Comparison of ENCODE assay signal across 17 cellular contexts in genomic region chr1:93489756-93490155, GRCh38. TPM values are rescaled to one million over a fixed set of nuclear protein-coding genes. Genes with fewer than 3 reads are reported as not detected.
A peak's percentile ranks its signal among the peaks of the same experiment; 100 is the strongest.
DNase-seq lines count a peak whose midpoint lies in the region; ATAC-seq, FAIRE-seq and TF ChIP-seq lines count a peak whose summit lies in the region.
"Had no signal": no experiment of that assay in that cellular context is flagged by ENCODE, and none has a peak within 500 bp of the region (broad histone marks: within the 10 kb centered on the region; RNA-seq: fewer than 3 reads in every experiment).

No MANE protein-coding gene starts in this region.

- FAIRE-seq in astrocyte (lab: Jason Lieb, UNC), result peak; percentile 64

- H3K27ac Mint-ChIP-seq in astrocyte (ENCODE audit: unreplicated experiment), result no peak overlapping the region
- no peak overlapping the region for H3K27ac Mint-ChIP-seq in stimulated activated naive CD8-positive, alpha-beta T cell treated with anti-CD3 and anti-CD28 coated beads, Interleukin-15, amount 100 ng/mL, for 72 hours
- H3K27ac Mint-ChIP-seq: HFFc6 had no signal

- peaks cover 87% of the 10 kb centered on the region for H4K20me1 ChIP-seq in SK-N-SH (ENCODE audit: insufficient read depth)
- H4K20me1 ChIP-seq in astrocyte (ENCODE audit: insufficient read depth, low read length), result peaks cover 72% of the 10 kb centered on the region
- no peaks in the 10 kb centered on the region for H4K20me1 ChIP-seq in fibroblast of lung (ENCODE audit: control insufficient read depth, extremely low read depth, insufficient read depth, low read length)

- H3K9me2 ChIP-seq in SK-N-SH, result no peaks in the 10 kb centered on the region

- CTCF ChIA-PET in SK-N-SH (lab: Yijun Ruan, JAX), result interaction anchor here (0.8 kb wide), 1 partner anchor 12 kb away, joined by 3 read pairs; no protein-coding TSS in a partner anchor

- H3K4me2 ChIP-seq in SK-N-SH (peak overlapping the region; percentile 23; the same call in 1 of the 2 replicates), astrocyte (ENCODE audit: low read length) (no peak overlapping the region), fibroblast of lung (ENCODE audit: extremely low read depth, insufficient read depth, low read length) (no peak overlapping the region)

- H3K4me3 ChIP-seq in SK-N-SH (ENCODE audit: low read depth in 2 of 2, low read length in 1 of 2) (no peak overlapping the region), astrocyte (ENCODE audit: insufficient read depth, low read depth, low read length) (no peak overlapping the region), fibroblast of lung (replicated peaks in 1 of 4; ENCODE audit: control extremely low read depth in 1 of 4, insufficient read depth in 1 of 4, low read depth in 3 of 4, low read length in 4 of 4) (no peak overlapping the region)

- no peak for TF ChIP-seq EP300 in SK-N-SH (IDR thresholded peaks at IDR 0.05; ENCODE audit: borderline replicate concordance in 1 of 2, low read depth in 1 of 2, low read length in 1 of 2)

- TF ChIP-seq CTCF in SK-N-SH (IDR thresholded peaks at IDR 0.05) (no peak), astrocyte (IDR thresholded peaks at IDR 0.05; ENCODE audit: insufficient read depth, low read depth, low read length) (no peak), fibroblast of lung (conservative IDR thresholded peaks at IDR 0.05 in 1 of 2, IDR thresholded peaks at IDR 0.05 in 1 of 2; ENCODE audit: low read depth in 1 of 2, low read length in 2 of 2) (no peak), GM10266 (IDR thresholded peaks at IDR 0.05; ENCODE audit: control insufficient read depth, insufficient read depth, low read depth, missing control alignments) (no peak)

- no peak for DNase-seq in SK-N-SH
- peak; percentile 46 for DNase-seq in astrocyte (ENCODE audit: low read depth)
- DNase-seq in fibroblast of lung (ENCODE audit: low read depth in 2 of 2), result peak; percentile 8 to 60
- DNase-seq in stromal cell of bone marrow (ENCODE audit: low read depth), result peak; percentile 9
- DNase-seq in GM10266 (ENCODE audit: extremely low spot score), result no peak
- no peak for DNase-seq in stimulated activated CD4-positive, alpha-beta T cell treated with anti-CD3 and anti-CD28 coated beads, Interleukin-4, amount 100 ng/mL, for 4 hours
- DNase-seq in stimulated activated naive CD8-positive, alpha-beta T cell treated with anti-CD3 and anti-CD28 coated beads, Interleukin-15, amount 100 ng/mL, for 72 hours, result no peak
- DNase-seq: Caco-2, DMS53, HFFc6, Karpas-422, NCI-H2029, NCI-H2171 treated with DMSO at 0.1 percent for 48 hours, NCI-H774 had no signal

- POLR2A ChIA-PET in SK-N-SH (lab: Yijun Ruan, JAX), result no interaction called here

- H2AFZ ChIP-seq in SK-N-SH (ENCODE audit: low read depth), result no peak overlapping the region
- no peak overlapping the region for H2AFZ ChIP-seq in astrocyte (ENCODE audit: low read depth, low read length)
- no peak overlapping the region for H2AFZ ChIP-seq in fibroblast of lung (ENCODE audit: low read length)

- ATAC-seq in SK-N-SH treated with all-trans-retinoic acid at 6 μM for 48 hours, result no peak
- ATAC-seq in stimulated activated naive CD8-positive, alpha-beta T cell treated with anti-CD3 and anti-CD28 coated beads, Interleukin-15, amount 100 ng/mL, for 72 hours, result no peak
- ATAC-seq: Right ventricle myocardium inferior had no signal

- H3K4me1 Mint-ChIP-seq in astrocyte (ENCODE audit: low read depth, unreplicated experiment), result peaks cover 18% of the 10 kb centered on the region
- H3K4me1 Mint-ChIP-seq in stimulated activated naive CD8-positive, alpha-beta T cell treated with anti-CD3 and anti-CD28 coated beads, Interleukin-15, amount 100 ng/mL, for 72 hours, result no peaks in the 10 kb centered on the region

- no peaks in the 10 kb centered on the region for H3K9me3 ChIP-seq in SK-N-SH
- H3K9me3 ChIP-seq in astrocyte (ENCODE audit: insufficient read depth, low read depth, low read length), result no peaks in the 10 kb centered on the region
- no peaks in the 10 kb centered on the region for H3K9me3 ChIP-seq in fibroblast of lung (ENCODE audit: control insufficient read depth, insufficient read depth, low read depth, low read length)
- H3K9me3 ChIP-seq: Caco-2 had no signal

- peak overlapping the region in 1 of 2 experiments; percentile 27; a peak in 1 of 4 replicates for H3K27ac ChIP-seq in SK-N-SH (ENCODE audit: low read depth in 2 of 2, low read length in 1 of 2)
- no peak overlapping the region for H3K27ac ChIP-seq in astrocyte (ENCODE audit: low read depth, low read length)
- H3K27ac ChIP-seq in fibroblast of lung (ENCODE audit: insufficient read depth, low read length), result no peak overlapping the region
- H3K27ac ChIP-seq: 22Rv1 had no signal

- H3K9me3 Mint-ChIP-seq in astrocyte (ENCODE audit: unreplicated experiment), result peaks cover 2% of the 10 kb centered on the region
- no peaks in the 10 kb centered on the region for H3K9me3 Mint-ChIP-seq in stimulated activated naive CD8-positive, alpha-beta T cell treated with anti-CD3 and anti-CD28 coated beads, Interleukin-15, amount 100 ng/mL, for 72 hours
- H3K9me3 Mint-ChIP-seq: HFFc6 had no signal

- TF ChIP-seq RAD21 in SK-N-SH (IDR thresholded peaks at IDR 0.05; ENCODE audit: low read length), result no peak

- peaks cover 12% of the 10 kb centered on the region for H3F3A ChIP-seq in SK-N-SH (replicated peaks; ENCODE audit: insufficient read depth)

- H3K79me2 ChIP-seq in SK-N-SH (ENCODE audit: insufficient read depth) (peaks cover 98% of the 10 kb centered on the region), astrocyte (ENCODE audit: insufficient read depth, low read length) (peaks cover 98% of the 10 kb centered on the region), fibroblast of lung (ENCODE audit: control insufficient read depth, insufficient read depth, low read length) (no peaks in the 10 kb centered on the region)

- H3K27me3 Mint-ChIP-seq in astrocyte (ENCODE audit: low read depth, unreplicated experiment), result no peaks in the 10 kb centered on the region
- peaks cover 10% of the 10 kb centered on the region for H3K27me3 Mint-ChIP-seq in stimulated activated naive CD8-positive, alpha-beta T cell treated with anti-CD3 and anti-CD28 coated beads, Interleukin-15, amount 100 ng/mL, for 72 hours

- no peaks in the 10 kb centered on the region for H3K36me3 ChIP-seq in SK-N-SH (replicated peaks in 1 of 2; ENCODE audit: control insufficient read depth in 1 of 2, insufficient read depth in 2 of 2, low read length in 1 of 2)
- no peaks in the 10 kb centered on the region for H3K36me3 ChIP-seq in astrocyte (ENCODE audit: insufficient read depth, low read length)
- no peaks in the 10 kb centered on the region for H3K36me3 ChIP-seq in fibroblast of lung (ENCODE audit: control insufficient read depth, insufficient read depth, low read length)

- H3K4me1 ChIP-seq in SK-N-SH (ENCODE audit: control insufficient read depth in 1 of 2, insufficient read depth in 2 of 2, low read depth in 1 of 2, low read length in 1 of 2) (peaks cover 0 to 4% of the 10 kb centered on the region in 2 experiments; a peak in 1 of 4 replicates), astrocyte (ENCODE audit: insufficient read depth, low read length) (no peaks in the 10 kb centered on the region), fibroblast of lung (ENCODE audit: control insufficient read depth, extremely low read depth, insufficient read depth, low read length) (no peaks in the 10 kb centered on the region)

- no peak overlapping the region for H3K9ac ChIP-seq in SK-N-SH
- no peak overlapping the region for H3K9ac ChIP-seq in astrocyte (ENCODE audit: low read length)
- H3K9ac ChIP-seq in fibroblast of lung (ENCODE audit: insufficient read depth, low read length), result no peak overlapping the region

- H3K27me3 ChIP-seq in SK-N-SH (ENCODE audit: insufficient read depth) (no peaks in the 10 kb centered on the region), astrocyte (ENCODE audit: insufficient read depth, low read length) (no peaks in the 10 kb centered on the region), fibroblast of lung (ENCODE audit: control insufficient read depth, insufficient read depth, low read length) (no peaks in the 10 kb centered on the region)

- no peak overlapping the region for H3K4me3 Mint-ChIP-seq in astrocyte (ENCODE audit: unreplicated experiment)
- H3K4me3 Mint-ChIP-seq in stimulated activated naive CD8-positive, alpha-beta T cell treated with anti-CD3 and anti-CD28 coated beads, Interleukin-15, amount 100 ng/mL, for 72 hours, result no peak overlapping the region
- H3K4me3 Mint-ChIP-seq: HFFc6 had no signal

- H3K36me3 Mint-ChIP-seq in astrocyte (ENCODE audit: low read depth, unreplicated experiment), result peaks cover 2% of the 10 kb centered on the region

TF ChIP-seq in SK-N-SH treated with all-trans-retinoic acid at 6 μM for 48 hours, 23 proteins besides CTCF, POLR2A, EP300 and RAD21:
- TF ChIP-seq ESRRG (CRISPR knock-in tag; IDR thresholded peaks at IDR 0.05) (no peak), SNAI2 (CRISPR knock-in tag; IDR thresholded peaks at IDR 0.05) (no peak), CSDC2 (CRISPR knock-in tag; IDR thresholded peaks at IDR 0.05) (no peak), ZNF70 (CRISPR knock-in tag; IDR thresholded peaks at IDR 0.05) (no peak), ZNF565 (CRISPR knock-in tag; conservative IDR thresholded peaks at IDR 0.05; ENCODE audit: low read depth) (no peak), OSR1 (CRISPR knock-in tag; IDR thresholded peaks at IDR 0.05) (no peak), PPARA (CRISPR knock-in tag; IDR thresholded peaks at IDR 0.05; ENCODE audit: borderline replicate concordance) (no peak)

RNA-seq across cellular contexts. Expression of gene FNBP1L, which starts 41.8 kb away (rescaled TPM):
- polyA plus RNA-seq in SK-N-SH (2012; rRNA removed), result 16.5 and 21.5 TPM in 2 replicates
- 23.5 and 26.4 TPM in 2 replicates for polyA plus RNA-seq in SK-N-SH (2012; cell fraction: cytosol; rRNA removed)
- polyA plus RNA-seq in SK-N-SH (2012; cell fraction: nucleus; rRNA removed), result 9.5 and 26.3 TPM in 2 replicates
- total RNA-seq in astrocyte, result 49.7 and 57.8 TPM in 2 replicates
- total RNA-seq in fibroblast of lung, result 3.0 and 11.6 TPM in 2 replicates
- polyA plus RNA-seq in fibroblast of lung, result 4.1 and 8.7 TPM in 2 replicates
- polyA plus RNA-seq in fibroblast of lung (2012), result 2.8 and 5.5 TPM in 2 replicates
- 2.0 TPM in 1 of 2 replicates, not detected in the other for polyA minus RNA-seq in fibroblast of lung (ENCODE audit: low replicate concordance)

Comparison
In these comparisons a context has a peak if more than half of its experiments do, and no peak if none do; other contexts are left out.
1. DNase-seq: peak in astrocyte (single experiment), fibroblast of lung (2 of 2) and stromal cell of bone marrow (single experiment); none in SK-N-SH (single experiment), GM10266 (single experiment), stimulated activated CD4-positive, alpha-beta T cell treated with anti-CD3 and anti-CD28 coated beads, Interleukin-4, amount 100 ng/mL, for 4 hours (0 of 2) and stimulated activated naive CD8-positive, alpha-beta T cell treated with anti-CD3 and anti-CD28 coated beads, Interleukin-15, amount 100 ng/mL, for 72 hours (0 of 2).